In genomic region chr5:158978061-158978745, GRCh38 we compare ENCODE assay signal across 14 cellular contexts.
DNase-seq lines count a peak whose midpoint lies in the region; ATAC-seq and TF ChIP-seq lines count a peak whose summit lies in the region.
"Had no signal": no experiment of that assay in that cellular context is flagged by ENCODE, and none has a peak within 500 bp of the region (broad histone marks: within the 10 kb centered on the region; RNA-seq: fewer than 3 reads in every experiment).

No MANE protein-coding gene starts in this region.

- H3K4me2 ChIP-seq in IMR-90 (ENCODE audit: low read depth, low read length) = no peak overlapping the region
- no peak overlapping the region for H3K4me2 ChIP-seq in mesenchymal stem cell (ENCODE audit: low read length, poor library complexity, severe bottlenecking)

- TF ChIP-seq CTCF in IMR-90 (conservative IDR thresholded peaks at IDR 0.05; ENCODE audit: low read depth, low read length) = no peak

- H3K18ac ChIP-seq in IMR-90 (ENCODE audit: low read depth, low read length) = no peak overlapping the region
- no peak overlapping the region for H3K18ac ChIP-seq in mesenchymal stem cell (ENCODE audit: low read depth in 1 of 2, low read length in 2 of 2)

- H3K4me3 ChIP-seq in IMR-90 (ENCODE audit: insufficient read depth, low read depth, low read length) (no peak overlapping the region), mesenchymal stem cell (ENCODE audit: insufficient read depth in 1 of 2, low read depth in 1 of 2, low read length in 2 of 2) (no peak overlapping the region), SJCRH30 (no peak overlapping the region)

- TF ChIP-seq POLR2A in IMR-90 (IDR thresholded peaks at IDR 0.05; ENCODE audit: low read depth, low read length) = no peak

- no peaks in the 10 kb centered on the region for H3K9me1 ChIP-seq in IMR-90 (ENCODE audit: insufficient read depth, low read length)

- intact Hi-C loops in IMR-90 (cut with micrococcal nuclease) = no loop called here
- intact Hi-C loops in posterior cingulate gyrus (cut with DNase I) = no loop called here

- H3K79me1 ChIP-seq in IMR-90 (ENCODE audit: low read depth in 1 of 2, low read length in 2 of 2) (no peaks in the 10 kb centered on the region), mesenchymal stem cell (replicated peaks; ENCODE audit: low read length, poor library complexity, severe bottlenecking) (no peaks in the 10 kb centered on the region)

- POLR2A ChIA-PET in IMR-90 (lab: Charles Lee; ENCODE audit: unreplicated experiment) = no interaction called here

- H2BK5ac ChIP-seq in IMR-90 (ENCODE audit: low read depth, low read length, poor library complexity, severe bottlenecking) (no peak overlapping the region), mesenchymal stem cell (ENCODE audit: low read depth, low read length, poor library complexity, severe bottlenecking) (no peak overlapping the region)

- peak; percentile 38 for ATAC-seq in IMR-90 (ENCODE audit: low read depth)

- H3K27ac ChIP-seq in IMR-90 (ENCODE audit: insufficient read depth, low read length) = no peak overlapping the region
- no peak overlapping the region for H3K27ac ChIP-seq in mesenchymal stem cell (ENCODE audit: low read length, poor library complexity, severe bottlenecking)
- no peak overlapping the region for H3K27ac ChIP-seq in SJCRH30
- no peak overlapping the region for H3K27ac ChIP-seq in caudate nucleus (ENCODE audit: low read depth, low read length)

- WGBS in IMR-90 (ENCODE audit: extremely low coverage in 2 of 2, insufficient read length in 1 of 2), 2 experiments = no CpG with 5 or more reads among the region's 13 CpGs
- 93% methylated on average over 12 of the region's 13 CpGs for WGBS in mesenchymal stem cell

- peaks cover 9% of the 10 kb centered on the region for H3K4me1 ChIP-seq in IMR-90 (ENCODE audit: control insufficient read depth, insufficient read depth, low read length)
- H3K4me1 ChIP-seq in mesenchymal stem cell (ENCODE audit: control insufficient read depth, insufficient read depth, low read depth, low read length) = peaks cover 9% of the 10 kb centered on the region
- H3K4me1 ChIP-seq in SJCRH30 = peaks cover 27% of the 10 kb centered on the region

- H2AK5ac ChIP-seq in IMR-90 (ENCODE audit: low read depth, low read length) (peak overlapping the region; percentile 13; the same call in 1 of the 2 replicates), mesenchymal stem cell (ENCODE audit: low read length, severe bottlenecking) (peak overlapping the region; percentile 54)

- H3K36me3 ChIP-seq in IMR-90 (ENCODE audit: control insufficient read depth, insufficient read depth, low read length) = no peaks in the 10 kb centered on the region
- no peaks in the 10 kb centered on the region for H3K36me3 ChIP-seq in mesenchymal stem cell (ENCODE audit: control insufficient read depth in 1 of 2, insufficient read depth in 2 of 2, low read depth in 1 of 2, low read length in 2 of 2)
- no peaks in the 10 kb centered on the region for H3K36me3 ChIP-seq in SJCRH30

- H2BK15ac ChIP-seq in IMR-90 (ENCODE audit: low read depth, low read length) (no peak overlapping the region), mesenchymal stem cell (ENCODE audit: low read depth, poor library complexity, severe bottlenecking) (no peak overlapping the region)

- H3K27me3 ChIP-seq in IMR-90 (ENCODE audit: control insufficient read depth, insufficient read depth, low read length) (no peaks in the 10 kb centered on the region), mesenchymal stem cell (ENCODE audit: control insufficient read depth in 1 of 2, insufficient read depth in 1 of 2, low read length in 2 of 2) (no peaks in the 10 kb centered on the region), SJCRH30 (no peaks in the 10 kb centered on the region)

- H3K9ac ChIP-seq in IMR-90 (ENCODE audit: low read depth, low read length) = no peak overlapping the region
- peak overlapping the region; percentile 76 for H3K9ac ChIP-seq in mesenchymal stem cell (ENCODE audit: low read length)

- H4K20me1 ChIP-seq in IMR-90 (ENCODE audit: insufficient read depth, low read length) = no peaks in the 10 kb centered on the region

- H4K5ac ChIP-seq in IMR-90 (ENCODE audit: low read depth, low read length) = no peak overlapping the region

- no TSS peak for BruUV-seq in IMR-90 (replicated peaks; lab: Mats Ljungman, UMichigan)

- H3K4ac ChIP-seq in IMR-90 (ENCODE audit: low read depth, low read length) (no peak overlapping the region), mesenchymal stem cell (ENCODE audit: low read depth in 1 of 2, low read length in 2 of 2) (no peak overlapping the region)

- DNase-seq in A172 (ENCODE audit: low spot score) (peak; percentile 35), IMR-90 (peak; percentile 68), dermis microvascular lymphatic vessel endothelial cell (ENCODE audit: low read depth in 2 of 2) (peak; percentile 65 to 73), mesenchymal stem cell (no peak), SJCRH30 (no peak), caudate nucleus (lab: John Stamatoyannopoulos, UW) (no peak), MV-4-11 (lab: John Stamatoyannopoulos, UW) (no peak), posterior cingulate gyrus (no peak)
- DNase-seq: activated naive CD4-positive, alpha-beta T cell treated with Interleukin-2 at 50 U/mL for 16 hours; DMS79 treated with DMSO at 0.1 percent for 48 hours; NCI-H1092 treated with DMSO at 0.1 percent for 48 hours; nephron progenitor cell; stimulated activated CD4-positive, alpha-beta T cell treated with anti-CD3 and anti-CD28 coated beads, Interleukin-12 subunit alpha, Interleukin-12 subunit beta, amount 100 ng/mL, for 4 hours; T1000 had no signal

- no peak overlapping the region for H4K91ac ChIP-seq in IMR-90 (ENCODE audit: insufficient read depth, low read depth, low read length)
- H4K91ac ChIP-seq in mesenchymal stem cell (ENCODE audit: low read length) = no peak overlapping the region

- no peak overlapping the region for H2BK12ac ChIP-seq in mesenchymal stem cell (ENCODE audit: low read length in 2 of 2)

- H3K9me3 ChIP-seq in IMR-90 (ENCODE audit: control insufficient read depth, insufficient read depth, low read length) = no peaks in the 10 kb centered on the region
- H3K9me3 ChIP-seq in mesenchymal stem cell (ENCODE audit: control insufficient read depth, low read length) = no peaks in the 10 kb centered on the region
- H3K9me3 ChIP-seq in SJCRH30 (replicated peaks) = no peaks in the 10 kb centered on the region

- H2BK20ac ChIP-seq in IMR-90 (ENCODE audit: low read depth, low read length) = no peak overlapping the region; the same call in 1 of the 2 replicates

- H3K23ac ChIP-seq in IMR-90 (ENCODE audit: low read depth, low read length) (no peak overlapping the region), mesenchymal stem cell (ENCODE audit: low read length in 2 of 2) (no peak overlapping the region)

- no peak overlapping the region for H4K8ac ChIP-seq in IMR-90 (ENCODE audit: low read depth in 2 of 2, low read length in 2 of 2)
- H4K8ac ChIP-seq in mesenchymal stem cell (ENCODE audit: low read length) = no peak overlapping the region

- in situ Hi-C loops in IMR-90 (cut with MboI; ENCODE audit: low sequenced_read_pairs) = no loop called here

- CTCF ChIA-PET in IMR-90 (lab: Yijun Ruan, JAX) = interaction anchor here (0.6 to 0.7 kb wide), 3 partner anchors 47 to 1507 kb away, joined by 3 to 4 read pairs (median 3); no protein-coding TSS in a partner anchor

- dilution Hi-C loops in IMR-90 (cut with HindIII; ENCODE audit: low sequenced_read_pairs, unreplicated experiment) = no loop called here

- peak overlapping the region; percentile 18; the same call in 1 of the 2 replicates for H2BK120ac ChIP-seq in IMR-90 (ENCODE audit: low read depth, low read length)
- H2BK120ac ChIP-seq in mesenchymal stem cell (ENCODE audit: low read depth, low read length) = no peak overlapping the region

- no peak overlapping the region for H2AFZ ChIP-seq in IMR-90 (replicated peaks; ENCODE audit: low read length, poor library complexity)
- H2AFZ ChIP-seq in mesenchymal stem cell (ENCODE audit: low read depth, low read length) = no peak overlapping the region

- TF ChIP-seq RAD21 in IMR-90 (IDR thresholded peaks at IDR 0.05; ENCODE audit: low read length) = no peak

- H3K14ac ChIP-seq in IMR-90 (replicated peaks; ENCODE audit: low read depth, low read length) (no peak overlapping the region), mesenchymal stem cell (ENCODE audit: low read length in 2 of 2) (no peak overlapping the region)

- no peak overlapping the region for H3K56ac ChIP-seq in IMR-90 (ENCODE audit: extremely low read depth, insufficient read depth, low read length)

- H2AK9ac ChIP-seq in IMR-90 (replicated peaks; ENCODE audit: low read depth, low read length, poor library complexity) = no peak overlapping the region

TF ChIP-seq in IMR-90, 13 proteins besides CTCF, POLR2A, EP300 and RAD21:
- TF ChIP-seq FOS (IDR thresholded peaks at IDR 0.05; ENCODE audit: low read depth, low read length) (no peak), BHLHE40 (IDR thresholded peaks at IDR 0.05; ENCODE audit: low read depth, low read length) (no peak)

Comparison
In these comparisons a context has a peak if more than half of its experiments do, and no peak if none do; other contexts are left out.
1. DNase-seq: peak in A172 (single experiment), IMR-90 (single experiment) and dermis microvascular lymphatic vessel endothelial cell (2 of 2); none in mesenchymal stem cell (single experiment), SJCRH30 (0 of 2), caudate nucleus (0 of 61), MV-4-11 (single experiment) and posterior cingulate gyrus (0 of 10).